In the genomic region with DNA sequence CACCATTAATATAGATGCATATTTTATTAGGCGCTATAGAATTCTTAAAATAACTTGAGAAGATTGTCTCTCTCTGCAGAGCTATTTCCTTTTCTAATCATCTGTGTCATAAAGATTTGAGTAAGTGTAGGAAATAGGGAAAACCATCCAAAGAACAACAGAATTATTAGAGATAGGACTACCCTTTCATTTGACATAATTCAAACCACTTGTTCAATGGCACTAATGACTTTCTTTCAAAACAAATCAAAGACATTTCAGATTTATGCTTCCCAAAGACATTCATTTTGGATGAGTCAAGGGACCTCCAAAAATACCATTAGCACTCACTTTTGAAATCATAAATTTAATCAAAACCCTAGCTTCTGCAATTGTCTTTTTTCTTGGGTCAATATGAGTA, we compare ENCODE assay signal across 1 cellular context.
TF ChIP-seq lines count a peak whose summit lies in the region.

No MANE protein-coding gene starts in this region.

TF ChIP-seq in WTC11, 78 proteins besides CTCF, POLR2A, EP300 and RAD21 (continued from another document):
- TF ChIP-seq, protein P1, sequence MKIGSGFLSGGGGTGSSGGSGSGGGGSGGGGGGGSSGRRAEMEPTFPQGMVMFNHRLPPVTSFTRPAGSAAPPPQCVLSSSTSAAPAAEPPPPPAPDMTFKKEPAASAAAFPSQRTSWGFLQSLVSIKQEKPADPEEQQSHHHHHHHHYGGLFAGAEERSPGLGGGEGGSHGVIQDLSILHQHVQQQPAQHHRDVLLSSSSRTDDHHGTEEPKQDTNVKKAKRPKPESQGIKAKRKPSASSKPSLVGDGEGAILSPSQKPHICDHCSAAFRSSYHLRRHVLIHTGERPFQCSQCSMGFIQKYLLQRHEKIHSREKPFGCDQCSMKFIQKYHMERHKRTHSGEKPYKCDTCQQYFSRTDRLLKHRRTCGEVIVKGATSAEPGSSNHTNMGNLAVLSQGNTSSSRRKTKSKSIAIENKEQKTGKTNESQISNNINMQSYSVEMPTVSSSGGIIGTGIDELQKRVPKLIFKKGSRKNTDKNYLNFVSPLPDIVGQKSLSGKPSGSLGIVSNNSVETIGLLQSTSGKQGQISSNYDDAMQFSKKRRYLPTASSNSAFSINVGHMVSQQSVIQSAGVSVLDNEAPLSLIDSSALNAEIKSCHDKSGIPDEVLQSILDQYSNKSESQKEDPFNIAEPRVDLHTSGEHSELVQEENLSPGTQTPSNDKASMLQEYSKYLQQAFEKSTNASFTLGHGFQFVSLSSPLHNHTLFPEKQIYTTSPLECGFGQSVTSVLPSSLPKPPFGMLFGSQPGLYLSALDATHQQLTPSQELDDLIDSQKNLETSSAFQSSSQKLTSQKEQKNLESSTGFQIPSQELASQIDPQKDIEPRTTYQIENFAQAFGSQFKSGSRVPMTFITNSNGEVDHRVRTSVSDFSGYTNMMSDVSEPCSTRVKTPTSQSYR (CRISPR knock-in tag; IDR thresholded peaks at IDR 0.05): no peak
- TF ChIP-seq FOXK1 (CRISPR knock-in tag; IDR thresholded peaks at IDR 0.05) (no peak), RORB (CRISPR knock-in tag; IDR thresholded peaks at IDR 0.05) (no peak), PRRX2 (CRISPR knock-in tag; IDR thresholded peaks at IDR 0.05) (no peak)
